Comparison of ENCODE assay signal across 20 cellular contexts in genomic region chr3:121818578-121818977, GRCh38.
"Had no signal": no experiment of that assay in that cellular context is flagged by ENCODE, and none has a peak within 500 bp of the region (broad histone marks: within the 10 kb centered on the region; RNA-seq: fewer than 3 reads in every experiment).

No MANE protein-coding gene starts in this region.

- H3K27me3 Mint-ChIP-seq: naive thymus-derived CD8-positive, alpha-beta T cell had no signal

- H3K9me3 ChIP-seq: prostate gland, right lobe of liver had no signal

- DNase-seq: effector CD4-positive, alpha-beta T cell; foreskin melanocyte; heart left ventricle; hippocampal formation; left colon; naive thymus-derived CD8-positive, alpha-beta T cell; occipital lobe; right lobe of liver; spleen; stimulated activated CD4-positive, alpha-beta T cell treated with anti-CD3 and anti-CD28 coated beads, Interleukin-15, amount 100 ng/mL, for 24 hours; stimulated activated CD4-positive, alpha-beta T cell treated with anti-CD3 and anti-CD28 coated beads, Interleukin-1b, Interleukin-23, amount 100 ng/mL, for 48 hours; stimulated activated CD4-positive, alpha-beta T cell treated with anti-CD3 and anti-CD28 coated beads, Interleukin-4, amount 100 ng/mL, for 24 hours; stimulated activated naive CD4-positive, alpha-beta T cell; stomach; substantia nigra; trophoblast cell had no signal

- ATAC-seq: heart left ventricle; left colon; naive thymus-derived CD8-positive, alpha-beta T cell; right lobe of liver had no signal

- H3K4me3 ChIP-seq: coronary artery, heart left ventricle, prostate gland, right lobe of liver, spleen, stomach, thoracic aorta had no signal

- H3K27me3 ChIP-seq: heart left ventricle, right lobe of liver, spleen, stomach had no signal

- H3K4me1 ChIP-seq: parathyroid adenoma, prostate gland, right lobe of liver, stomach had no signal

- H3K27ac ChIP-seq: coronary artery, heart left ventricle, parathyroid adenoma, prostate gland, right lobe of liver, spleen, stomach, thoracic aorta had no signal

- H2AFZ ChIP-seq: parathyroid adenoma had no signal
